ENCODE assay signal across 25 cellular contexts in genomic region chr9:69153707-69154521, GRCh38. TPM values are rescaled to one million over a fixed set of nuclear protein-coding genes. Genes with fewer than 3 reads are reported as not detected.
DNase-seq lines count a peak whose midpoint lies in the region; ATAC-seq and TF ChIP-seq lines count a peak whose summit lies in the region.
"Had no signal": no experiment of that assay in that cellular context is flagged by ENCODE, and none has a peak within 500 bp of the region (broad histone marks: within the 10 kb centered on the region; RNA-seq: fewer than 3 reads in every experiment).

No MANE protein-coding gene starts in this region.

- H3K79me1 ChIP-seq in IMR-90 (ENCODE audit: low read depth in 1 of 2, low read length in 2 of 2): peaks cover 4 to 22% of the 10 kb centered on the region in 2 experiments; a peak in 2 of 4 replicates

- no peak overlapping the region for H4K5ac ChIP-seq in IMR-90 (ENCODE audit: low read depth, low read length)

- no peak overlapping the region for H3K14ac ChIP-seq in IMR-90 (replicated peaks; ENCODE audit: low read depth, low read length)

- TF ChIP-seq RAD21 in IMR-90 (IDR thresholded peaks at IDR 0.05; ENCODE audit: low read length): no peak

- H2AK5ac ChIP-seq in IMR-90 (ENCODE audit: low read depth, low read length): no peak overlapping the region

- H3K56ac ChIP-seq in IMR-90 (ENCODE audit: extremely low read depth, insufficient read depth, low read length): no peak overlapping the region

- no peak overlapping the region for H4K91ac ChIP-seq in IMR-90 (ENCODE audit: insufficient read depth, low read depth, low read length)

- H3K4ac ChIP-seq in IMR-90 (ENCODE audit: low read depth, low read length): no peak overlapping the region

- DNase-seq in DMS79 (lab: John Stamatoyannopoulos, UW): peak; percentile 51
- no peak for DNase-seq in IMR-90
- peak; percentile 38 for DNase-seq in endodermal cell
- no peak for DNase-seq in nephron progenitor cell
- no peak for DNase-seq in stomach
- no peak for DNase-seq in OCI-M1 (lab: John Stamatoyannopoulos, UW)
- DNase-seq in mucosa of descending colon: no peak
- DNase-seq in NCI-H2081 treated with DMSO at 0.1 percent for 48 hours (lab: John Stamatoyannopoulos, UW): no peak
- DNase-seq: activated CD4-positive, alpha-beta T cell treated with anti-CD3 and anti-CD28 coated beads, Interleukin-2, amount 50 U/mL, for 4 hours; activated CD8-positive, alpha-beta memory T cell treated with anti-CD3 and anti-CD28 coated beads, Interleukin-2, amount 50 U/mL, for 4 hours; AML-193; CD4-positive, alpha-beta T cell; DMS 273 treated with DMSO at 0.1 percent for 48 hours; MM.1S; NCI-H2107; NCI-H524 treated with DMSO at 0.1 percent for 48 hours; stimulated activated CD4-positive, alpha-beta T cell treated with anti-CD3 and anti-CD28 coated beads, Interleukin-4, amount 100 ng/mL, for 4 hours; SW 1271; T1000 had no signal

- H3K36me3 ChIP-seq in IMR-90 (ENCODE audit: control insufficient read depth, insufficient read depth, low read length) (no peaks in the 10 kb centered on the region), endodermal cell (ENCODE audit: control insufficient read depth, insufficient read depth, low read length) (no peaks in the 10 kb centered on the region), stomach (peaks cover 0 to 29% (median 6%) of the 10 kb centered on the region in 4 donors), mucosa of descending colon (ENCODE audit: low read depth) (no peaks in the 10 kb centered on the region)
- H3K36me3 ChIP-seq: breast epithelium had no signal

- intact Hi-C loops in IMR-90 (cut with micrococcal nuclease): no loop called here
- intact Hi-C loops in stomach (cut with DNase I; ENCODE audit: low total_unique reads): no loop called here
- intact Hi-C loops in mucosa of descending colon (cut with DNase I, micrococcal nuclease): no loop called here

- H3K18ac ChIP-seq in IMR-90 (ENCODE audit: low read depth, low read length): no peak overlapping the region

- no peak overlapping the region for H3K27ac ChIP-seq in IMR-90 (ENCODE audit: insufficient read depth, low read length)
- H3K27ac ChIP-seq in endodermal cell (ENCODE audit: low read depth, low read length): no peak overlapping the region
- H3K27ac ChIP-seq in stomach: peak overlapping the region in 1 of 5 donors; percentile 4
- H3K27ac ChIP-seq: A549, breast epithelium, KMS-11 had no signal

- H3K27ac Mint-ChIP-seq in endodermal cell: no peak overlapping the region
- peak overlapping the region; percentile 29 for H3K27ac Mint-ChIP-seq in nephron progenitor cell
- H3K27ac Mint-ChIP-seq: activated naive CD4-positive, alpha-beta T cell treated with anti-CD3 and anti-CD28 coated beads, Interleukin-2, amount 50 U/mL, for 24 hours; activated T-helper 2 cell treated with anti-CD3 and anti-CD28 coated beads, Interferon-gamma antibody, Interleukin-2, Interleukin-4, amounts not matched to agents 10 μg/mL and 5 μg/mL and 100 μg/mL, durations not matched to agents 14 hours and 24 hours and 36 hours; CD4-positive, alpha-beta T cell had no signal

- no peak overlapping the region for H4K8ac ChIP-seq in IMR-90 (ENCODE audit: low read depth in 2 of 2, low read length in 2 of 2)

- H3K23ac ChIP-seq in IMR-90 (ENCODE audit: low read depth, low read length): no peak overlapping the region

- no TSS peak for BruUV-seq in IMR-90 (replicated peaks; lab: Mats Ljungman, UMichigan)

- no peak overlapping the region for H2BK120ac ChIP-seq in IMR-90 (ENCODE audit: low read depth, low read length)

- no peak for ATAC-seq in IMR-90 (ENCODE audit: low read depth)
- ATAC-seq in mucosa of descending colon: no peak
- ATAC-seq: A549; stimulated activated memory B cell treated with anti-CD40 and anti-IgM and Interleukin-4, amounts not matched to agents 10 μg/mL and 1 μg/mL and 100 μg/mL, for 72 hours had no signal

- no peak overlapping the region for H3K4me2 ChIP-seq in IMR-90 (ENCODE audit: low read depth, low read length)
- H3K4me2 ChIP-seq: A549, KMS-11 had no signal

- H3K4me3 ChIP-seq in IMR-90 (ENCODE audit: insufficient read depth, low read depth, low read length) (no peak overlapping the region), endodermal cell (ENCODE audit: low read length) (no peak overlapping the region), stomach (no peak overlapping the region), mucosa of descending colon (no peak overlapping the region)
- H3K4me3 ChIP-seq: A549, breast epithelium had no signal

- no peak overlapping the region for H2AK9ac ChIP-seq in IMR-90 (replicated peaks; ENCODE audit: low read depth, low read length, poor library complexity)

- peaks cover 3% of the 10 kb centered on the region; the same call in 1 of the 2 replicates for H4K20me1 ChIP-seq in IMR-90 (ENCODE audit: insufficient read depth, low read length)

- TF ChIP-seq CTCF in IMR-90 (conservative IDR thresholded peaks at IDR 0.05; ENCODE audit: low read depth, low read length): no peak
- TF ChIP-seq CTCF in endodermal cell (conservative IDR thresholded peaks at IDR 0.05): no peak
- no peak for TF ChIP-seq CTCF in nephron progenitor cell (IDR thresholded peaks at IDR 0.05)
- TF ChIP-seq CTCF in stomach (IDR thresholded peaks at IDR 0.05): no peak
- TF ChIP-seq CTCF in mucosa of descending colon (IDR thresholded peaks at IDR 0.05): no peak

- in situ Hi-C loops in IMR-90 (cut with MboI; ENCODE audit: low sequenced_read_pairs): no loop called here

- H3K9me3 ChIP-seq in IMR-90 (ENCODE audit: control insufficient read depth, insufficient read depth, low read length): no peaks in the 10 kb centered on the region
- H3K9me3 ChIP-seq in endodermal cell (ENCODE audit: control insufficient read depth, low read length): no peaks in the 10 kb centered on the region
- H3K9me3 ChIP-seq in stomach: no peaks in the 10 kb centered on the region
- no peaks in the 10 kb centered on the region for H3K9me3 ChIP-seq in mucosa of descending colon
- H3K9me3 ChIP-seq: A549, breast epithelium had no signal

- H3K9me1 ChIP-seq in IMR-90 (ENCODE audit: insufficient read depth, low read length): no peaks in the 10 kb centered on the region

- H2BK15ac ChIP-seq in IMR-90 (ENCODE audit: low read depth, low read length): no peak overlapping the region; the same call in 2 of the 3 replicates

- POLR2A ChIA-PET in IMR-90 (lab: Charles Lee; ENCODE audit: unreplicated experiment): interaction anchor here (0.6 kb wide), 1 partner anchor 66 kb away, joined by 4 read pairs; no protein-coding TSS in a partner anchor

- dilution Hi-C loops in IMR-90 (cut with HindIII; ENCODE audit: low sequenced_read_pairs, unreplicated experiment): no loop called here

- H3K36me3 Mint-ChIP-seq in endodermal cell (ENCODE audit: low read depth) (peaks cover 11% of the 10 kb centered on the region), nephron progenitor cell (ENCODE audit: low read depth) (peaks cover 12% of the 10 kb centered on the region)

- no peaks in the 10 kb centered on the region for H3K9me3 Mint-ChIP-seq in endodermal cell
- no peaks in the 10 kb centered on the region for H3K9me3 Mint-ChIP-seq in nephron progenitor cell
- H3K9me3 Mint-ChIP-seq: activated naive CD4-positive, alpha-beta T cell treated with anti-CD3 and anti-CD28 coated beads, Interleukin-2, amount 50 U/mL, for 24 hours; activated T-helper 2 cell treated with anti-CD3 and anti-CD28 coated beads, Interferon-gamma antibody, Interleukin-2, Interleukin-4, amounts not matched to agents 10 μg/mL and 5 μg/mL and 100 μg/mL, durations not matched to agents 14 hours and 24 hours and 36 hours; CD4-positive, alpha-beta T cell; stimulated activated memory B cell treated with anti-CD40 and anti-IgM and Interleukin-4, amounts not matched to agents 10 μg/mL and 1 μg/mL and 100 μg/mL, for 72 hours had no signal

- CTCF ChIA-PET in IMR-90 (lab: Yijun Ruan, JAX): no interaction called here

- TF ChIP-seq EP300 in stomach (IDR thresholded peaks at IDR 0.05): no peak

- H2BK20ac ChIP-seq in IMR-90 (ENCODE audit: low read depth, low read length): no peak overlapping the region

- no peak overlapping the region for H2BK5ac ChIP-seq in IMR-90 (ENCODE audit: low read depth, low read length, poor library complexity, severe bottlenecking)

- H3K4me1 ChIP-seq in IMR-90 (ENCODE audit: control insufficient read depth, insufficient read depth, low read length) (peaks cover 2% of the 10 kb centered on the region; the same call in 1 of the 2 replicates), endodermal cell (ENCODE audit: control insufficient read depth, insufficient read depth, low read length) (no peaks in the 10 kb centered on the region), stomach (peaks cover 10 to 28% (median 20%) of the 10 kb centered on the region in 4 donors), mucosa of descending colon (ENCODE audit: low read depth) (no peaks in the 10 kb centered on the region)
- H3K4me1 ChIP-seq: A549 had no signal

- H3K9ac ChIP-seq in IMR-90 (ENCODE audit: low read depth, low read length): no peak overlapping the region
- no peak overlapping the region for H3K9ac ChIP-seq in endodermal cell (ENCODE audit: extremely low read depth, low read length, poor library complexity, severe bottlenecking)
- H3K9ac ChIP-seq: KMS-11 had no signal

- no peak overlapping the region for H2AFZ ChIP-seq in IMR-90 (replicated peaks; ENCODE audit: low read length, poor library complexity)

- H3K4me3 Mint-ChIP-seq in endodermal cell (no peak overlapping the region), nephron progenitor cell (no peak overlapping the region)
- H3K4me3 Mint-ChIP-seq: activated naive CD4-positive, alpha-beta T cell treated with anti-CD3 and anti-CD28 coated beads, Interleukin-2, amount 50 U/mL, for 24 hours; CD4-positive, alpha-beta T cell; stimulated activated memory B cell treated with anti-CD40 and anti-IgM and Interleukin-4, amounts not matched to agents 10 μg/mL and 1 μg/mL and 100 μg/mL, for 72 hours had no signal

- peaks cover 11% of the 10 kb centered on the region for H3K4me1 Mint-ChIP-seq in endodermal cell
- peaks cover 28% of the 10 kb centered on the region for H3K4me1 Mint-ChIP-seq in nephron progenitor cell
- H3K4me1 Mint-ChIP-seq: activated naive CD4-positive, alpha-beta T cell treated with anti-CD3 and anti-CD28 coated beads, Interleukin-2, amount 50 U/mL, for 24 hours had no signal

- WGBS in IMR-90 (ENCODE audit: extremely low coverage in 2 of 2, insufficient read length in 1 of 2), 2 experiments: no CpG with 5 or more reads among the region's 9 CpGs
- 95% methylated on average over 8 to 9 of the region's 9 CpGs for WGBS in endodermal cell (ENCODE audit: insufficient coverage in 1 of 2, insufficient read length in 1 of 2), 2 experiments
- WGBS in stomach, 5 donors: 62 to 77% (median 68%) methylated on average over 9 of the region's 9 CpGs

- TF ChIP-seq POLR2A in IMR-90 (IDR thresholded peaks at IDR 0.05; ENCODE audit: low read depth, low read length): no peak
- TF ChIP-seq POLR2A in stomach (IDR thresholded peaks at IDR 0.05): no peak

- no peaks in the 10 kb centered on the region for H3K27me3 Mint-ChIP-seq in endodermal cell (ENCODE audit: insufficient read depth)
- H3K27me3 Mint-ChIP-seq in nephron progenitor cell (ENCODE audit: low read depth, poor library complexity): no peaks in the 10 kb centered on the region
- H3K27me3 Mint-ChIP-seq: activated naive CD4-positive, alpha-beta T cell treated with anti-CD3 and anti-CD28 coated beads, Interleukin-2, amount 50 U/mL, for 24 hours; CD4-positive, alpha-beta T cell; stimulated activated memory B cell treated with anti-CD40 and anti-IgM and Interleukin-4, amounts not matched to agents 10 μg/mL and 1 μg/mL and 100 μg/mL, for 72 hours had no signal

- no peaks in the 10 kb centered on the region for H3K27me3 ChIP-seq in IMR-90 (ENCODE audit: control insufficient read depth, insufficient read depth, low read length)
- no peaks in the 10 kb centered on the region for H3K27me3 ChIP-seq in endodermal cell (ENCODE audit: control insufficient read depth, insufficient read depth, low read length, poor library complexity, severe bottlenecking)
- no peaks in the 10 kb centered on the region for H3K27me3 ChIP-seq in stomach
- H3K27me3 ChIP-seq: breast epithelium had no signal

RNA-seq across cellular contexts. Expression of gene TJP2, which starts 20.2 kb away (rescaled TPM):
- total RNA-seq in IMR-90 (2012; rRNA removed) (49.3 and 53.6 TPM in 2 replicates), endodermal cell (10 to 100 TPM; 45.1 to 53.0 TPM), stomach (100 to 1,000 TPM; 138 to 371 (median 216) TPM), mucosa of descending colon (100 to 1,000 TPM in 2 of 3 donors, 10 to 100 TPM in 1; 81.1 to 172 (median 124) TPM)
- polyA plus RNA-seq in IMR-90 (2012; rRNA removed) (38.3 and 40.2 TPM in 2 replicates), stomach (10 to 100 TPM; 28.6 to 30.5 (median 29.5) TPM)
- 19.5 and 21.8 TPM in 2 replicates for polyA plus RNA-seq in IMR-90 (2012; cell fraction: cytosol; rRNA removed)
- 40.5 and 57.5 TPM in 2 replicates for polyA plus RNA-seq in IMR-90 (2012; cell fraction: nucleus; rRNA removed; ENCODE audit: low replicate concordance)
- polyA plus RNA-seq in endodermal cell (2013, experiment 1 of 2): 25.6 TPM
- 21.9 TPM for polyA plus RNA-seq in endodermal cell (2013, experiment 2 of 2)

Comparison
In these comparisons a context has a peak if more than half of its experiments do, and no peak if none do; other contexts are left out.
1. DNase-seq: peak in DMS79 (single experiment) and endodermal cell (single experiment); none in IMR-90 (single experiment), nephron progenitor cell (single experiment), stomach (single experiment), OCI-M1 (single experiment), mucosa of descending colon (0 of 3) and NCI-H2081 treated with DMSO at 0.1 percent for 48 hours (single experiment).